ENCODE assay signal across 21 cellular contexts in the genomic region with DNA sequence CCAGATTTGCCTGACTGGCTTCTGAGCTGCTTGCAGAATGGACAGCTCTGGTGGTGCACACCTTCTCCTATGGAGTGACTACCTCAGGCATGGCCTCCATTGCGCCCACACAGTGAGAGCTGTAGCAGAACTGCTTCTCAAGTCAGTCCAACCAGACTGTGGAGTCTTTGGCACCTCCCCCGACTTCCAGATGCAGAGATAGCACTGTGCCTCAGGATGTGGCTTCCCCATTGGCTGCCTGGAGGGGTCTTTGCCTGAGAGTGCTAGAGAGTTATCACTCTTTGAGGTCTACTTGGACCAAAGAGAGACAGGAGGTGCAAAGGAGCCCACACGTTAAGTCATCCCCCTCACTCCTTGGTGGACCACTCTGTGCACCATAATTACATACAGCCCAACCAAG. TPM values are rescaled to one million over a fixed set of nuclear protein-coding genes. Genes with fewer than 3 reads are reported as not detected.
DNase-seq lines count a peak whose midpoint lies in the region; ATAC-seq and TF ChIP-seq lines count a peak whose summit lies in the region.
"Had no signal": no experiment of that assay in that cellular context is flagged by ENCODE, and none has a peak within 500 bp of the region (broad histone marks: within the 10 kb centered on the region; RNA-seq: fewer than 3 reads in every experiment).

No MANE protein-coding gene starts in this region.

- no peak overlapping the region for H2BK120ac ChIP-seq in trophoblast cell (ENCODE audit: insufficient read depth, low read length, poor library complexity)

- no peak for DNase-seq in activated naive CD4-positive, alpha-beta T cell treated with anti-CD3 and anti-CD28 coated beads, Interleukin-2, amount 50 U/mL, for 72 hours (ENCODE audit: low spot score in 2 of 2)
- peak; percentile 57 for DNase-seq in Jurkat, Clone E6-1 (ENCODE audit: low read depth, low spot score)
- peak; percentile 3 for DNase-seq in activated CD8-positive, alpha-beta T cell treated with anti-CD3 and anti-CD28 coated beads for 36 hours
- DNase-seq in trophoblast cell (no peak), prostate gland (ENCODE audit: low spot score) (no peak)
- DNase-seq in CD4-positive, alpha-beta T cell = no peak
- DNase-seq: 8988T, ACHN, Kasumi-1, MV-4-11, NCI-H1105 treated with DMSO at 0.1 percent for 48 hours, NCI-H146, NCI-H1930, NCI-H446 treated with DMSO at 0.1 percent for 48 hours, NCI-H526 treated with DMSO at 0.1 percent for 48 hours, Right ventricle myocardium superior, RPMI8226 had no signal

- no peak overlapping the region for H3K14ac ChIP-seq in trophoblast cell (ENCODE audit: low read length)

- no peak overlapping the region for H3K27ac ChIP-seq in trophoblast cell (ENCODE audit: low read depth, low read length)
- H3K27ac ChIP-seq in prostate gland = no peak overlapping the region
- H3K27ac ChIP-seq in CD4-positive, alpha-beta T cell (ENCODE audit: low read depth, low read length) = no peak overlapping the region
- H3K27ac ChIP-seq: HL-60, SJSA1 had no signal

- H3K27ac Mint-ChIP-seq in activated naive CD4-positive, alpha-beta T cell treated with anti-CD3 and anti-CD28 coated beads, Interleukin-2, amount 50 U/mL, for 24 hours = peak overlapping the region; percentile 24
- no peak overlapping the region for H3K27ac Mint-ChIP-seq in activated naive CD4-positive, alpha-beta T cell treated with anti-CD3 and anti-CD28 coated beads, Interleukin-2, amount 50 U/mL, for 72 hours
- H3K27ac Mint-ChIP-seq in activated CD8-positive, alpha-beta T cell treated with anti-CD3 and anti-CD28 coated beads for 36 hours = no peak overlapping the region
- no peak overlapping the region for H3K27ac Mint-ChIP-seq in CD4-positive, alpha-beta T cell

- CTCF ChIA-PET in activated CD8-positive, alpha-beta T cell treated with anti-CD3 and anti-CD28 coated beads for 36 hours (lab: Charles Lee) = no interaction called here
- CTCF ChIA-PET in CD4-positive, alpha-beta T cell (lab: Charles Lee) = no interaction called here

- no peak overlapping the region for H3K4ac ChIP-seq in trophoblast cell (ENCODE audit: low read depth, low read length)

- no peaks in the 10 kb centered on the region for H3K9me3 Mint-ChIP-seq in activated naive CD4-positive, alpha-beta T cell treated with anti-CD3 and anti-CD28 coated beads, Interleukin-2, amount 50 U/mL, for 24 hours
- no peaks in the 10 kb centered on the region for H3K9me3 Mint-ChIP-seq in activated naive CD4-positive, alpha-beta T cell treated with anti-CD3 and anti-CD28 coated beads, Interleukin-2, amount 50 U/mL, for 72 hours
- no peaks in the 10 kb centered on the region for H3K9me3 Mint-ChIP-seq in activated CD8-positive, alpha-beta T cell treated with anti-CD3 and anti-CD28 coated beads for 36 hours
- H3K9me3 Mint-ChIP-seq in CD4-positive, alpha-beta T cell = no peaks in the 10 kb centered on the region

- H3K79me1 ChIP-seq in trophoblast cell (ENCODE audit: low read length) = peaks cover 4% of the 10 kb centered on the region

- peaks cover 2% of the 10 kb centered on the region for H3K36me3 Mint-ChIP-seq in activated naive CD4-positive, alpha-beta T cell treated with anti-CD3 and anti-CD28 coated beads, Interleukin-2, amount 50 U/mL, for 24 hours
- no peaks in the 10 kb centered on the region for H3K36me3 Mint-ChIP-seq in activated naive CD4-positive, alpha-beta T cell treated with anti-CD3 and anti-CD28 coated beads, Interleukin-2, amount 50 U/mL, for 72 hours
- H3K36me3 Mint-ChIP-seq in activated CD8-positive, alpha-beta T cell treated with anti-CD3 and anti-CD28 coated beads for 36 hours (ENCODE audit: low read depth) = no peaks in the 10 kb centered on the region
- no peaks in the 10 kb centered on the region for H3K36me3 Mint-ChIP-seq in CD4-positive, alpha-beta T cell (ENCODE audit: low read depth)

- no peak for ATAC-seq in activated naive CD4-positive, alpha-beta T cell treated with anti-CD3 and anti-CD28 coated beads, Interleukin-2, amount 50 U/mL, for 72 hours
- ATAC-seq in activated CD8-positive, alpha-beta T cell treated with anti-CD3 and anti-CD28 coated beads for 36 hours = no peak
- ATAC-seq in CD4-positive, alpha-beta T cell (ENCODE audit: poor library complexity) = no peak
- ATAC-seq in HG03354 (IDR thresholded peaks at IDR 0.05; ENCODE audit: poor library complexity, severe bottlenecking, unreplicated experiment) = no peak

- no peak overlapping the region for H3K4me2 ChIP-seq in trophoblast cell (ENCODE audit: low read length)

- H3K27me3 ChIP-seq in trophoblast cell (ENCODE audit: insufficient read depth, low read length) (no peaks in the 10 kb centered on the region), prostate gland (replicated peaks; ENCODE audit: insufficient read depth) (no peaks in the 10 kb centered on the region)
- H3K27me3 ChIP-seq in CD4-positive, alpha-beta T cell (ENCODE audit: control insufficient read depth, insufficient read depth, low read length) = no peaks in the 10 kb centered on the region
- H3K27me3 ChIP-seq: SJSA1 had no signal

- no peak overlapping the region for H3K23ac ChIP-seq in trophoblast cell (ENCODE audit: low read length)

- H3K27me3 Mint-ChIP-seq in activated naive CD4-positive, alpha-beta T cell treated with anti-CD3 and anti-CD28 coated beads, Interleukin-2, amount 50 U/mL, for 24 hours = no peaks in the 10 kb centered on the region
- H3K27me3 Mint-ChIP-seq in activated CD8-positive, alpha-beta T cell treated with anti-CD3 and anti-CD28 coated beads for 36 hours = no peaks in the 10 kb centered on the region
- no peaks in the 10 kb centered on the region for H3K27me3 Mint-ChIP-seq in CD4-positive, alpha-beta T cell

- H3K18ac ChIP-seq in trophoblast cell (ENCODE audit: low read length) = no peak overlapping the region

- peaks cover 4 to 16% of the 10 kb centered on the region in 2 experiments for H3K4me1 ChIP-seq in trophoblast cell (ENCODE audit: control insufficient read depth in 1 of 2, insufficient read depth in 2 of 2, low read length in 2 of 2)
- no peaks in the 10 kb centered on the region for H3K4me1 ChIP-seq in prostate gland (replicated peaks)
- H3K4me1 ChIP-seq: SJSA1 had no signal

- H2AK5ac ChIP-seq in trophoblast cell (ENCODE audit: low read length) = peak overlapping the region; percentile 40

- POLR2A ChIA-PET in activated CD8-positive, alpha-beta T cell treated with anti-CD3 and anti-CD28 coated beads for 36 hours (lab: Charles Lee) = no interaction called here
- POLR2A ChIA-PET in CD4-positive, alpha-beta T cell (lab: Charles Lee) = no interaction called here

- WGBS in trophoblast cell (ENCODE audit: extremely low coverage, insufficient coverage, insufficient read length) = no CpG with 5 or more reads among the region's 3 CpGs
- WGBS in prostate gland = 87% methylated on average over 3 of the region's 3 CpGs

- H3K36me3 ChIP-seq in trophoblast cell (ENCODE audit: control insufficient read depth in 1 of 2, insufficient read depth in 2 of 2, low read length in 2 of 2) (no peaks in the 10 kb centered on the region), prostate gland (no peaks in the 10 kb centered on the region)
- H3K36me3 ChIP-seq: SJSA1 had no signal

- H3K4me3 Mint-ChIP-seq in activated naive CD4-positive, alpha-beta T cell treated with anti-CD3 and anti-CD28 coated beads, Interleukin-2, amount 50 U/mL, for 24 hours = no peak overlapping the region
- H3K4me3 Mint-ChIP-seq in activated CD8-positive, alpha-beta T cell treated with anti-CD3 and anti-CD28 coated beads for 36 hours = no peak overlapping the region
- no peak overlapping the region for H3K4me3 Mint-ChIP-seq in CD4-positive, alpha-beta T cell

- no peak overlapping the region for H2AFZ ChIP-seq in trophoblast cell (ENCODE audit: insufficient read depth, low read length, poor library complexity)

- no peak overlapping the region for H4K91ac ChIP-seq in trophoblast cell (ENCODE audit: low read depth, low read length)

- H3K9me3 ChIP-seq in trophoblast cell (ENCODE audit: insufficient read depth, low read depth, low read length) (no peaks in the 10 kb centered on the region), prostate gland (no peaks in the 10 kb centered on the region)
- H3K9me3 ChIP-seq in CD4-positive, alpha-beta T cell (ENCODE audit: control insufficient read depth, low read length) = no peaks in the 10 kb centered on the region
- H3K9me3 ChIP-seq: SJSA1 had no signal

- intact Hi-C loops in activated CD8-positive, alpha-beta T cell treated with anti-CD3 and anti-CD28 coated beads for 36 hours (cut with micrococcal nuclease) = no loop called here
- intact Hi-C loops in prostate gland (cut with DNase I) = no loop called here
- intact Hi-C loops in CD4-positive, alpha-beta T cell (cut with DNase I, micrococcal nuclease) = no loop called here

- H3K9ac ChIP-seq in trophoblast cell (ENCODE audit: low read length) = no peak overlapping the region

- no peak for TF ChIP-seq POLR2A in prostate gland (IDR thresholded peaks at IDR 0.05)

- H3K79me2 ChIP-seq in trophoblast cell (ENCODE audit: control insufficient read depth, insufficient read depth, low read length, poor library complexity) = no peaks in the 10 kb centered on the region

- peak overlapping the region; percentile 28 for H2BK12ac ChIP-seq in trophoblast cell (ENCODE audit: low read length)

- no peak for TF ChIP-seq CTCF in activated CD8-positive, alpha-beta T cell treated with anti-CD3 and anti-CD28 coated beads for 36 hours (IDR thresholded peaks at IDR 0.05)
- TF ChIP-seq CTCF in prostate gland (IDR thresholded peaks at IDR 0.05) = no peak
- no peak for TF ChIP-seq CTCF in CD4-positive, alpha-beta T cell (IDR thresholded peaks at IDR 0.05)

- H3K4me3 ChIP-seq in Jurkat, Clone E6-1 (ENCODE audit: low read length) = no peak overlapping the region
- no peak overlapping the region for H3K4me3 ChIP-seq in trophoblast cell (ENCODE audit: low read depth, low read length)
- no peak overlapping the region for H3K4me3 ChIP-seq in prostate gland
- H3K4me3 ChIP-seq: SJSA1 had no signal

- H4K12ac ChIP-seq in trophoblast cell (ENCODE audit: low read depth, low read length) = no peak overlapping the region

- no peaks in the 10 kb centered on the region for H3K4me1 Mint-ChIP-seq in activated naive CD4-positive, alpha-beta T cell treated with anti-CD3 and anti-CD28 coated beads, Interleukin-2, amount 50 U/mL, for 24 hours
- no peaks in the 10 kb centered on the region for H3K4me1 Mint-ChIP-seq in activated CD8-positive, alpha-beta T cell treated with anti-CD3 and anti-CD28 coated beads for 36 hours (ENCODE audit: low read depth)
- no peaks in the 10 kb centered on the region for H3K4me1 Mint-ChIP-seq in CD4-positive, alpha-beta T cell (ENCODE audit: low read depth)

- no peak overlapping the region for H2BK5ac ChIP-seq in trophoblast cell (ENCODE audit: low read depth, low read length, poor library complexity)

- no peak overlapping the region for H4K8ac ChIP-seq in trophoblast cell (ENCODE audit: low read depth, low read length)

RNA-seq across cellular contexts. Expression of a gene that starts 44.8 kb away (rescaled TPM):
- 10 to 100 TPM; 13.1 to 15.5 TPM for total RNA-seq in activated naive CD4-positive, alpha-beta T cell treated with anti-CD3 and anti-CD28 coated beads, Interleukin-2, amount 50 U/mL, for 72 hours
- polyA plus RNA-seq in Jurkat, Clone E6-1 (2012; ENCODE audit: insufficient read depth, insufficient read length) = 5.8 TPM
- 10 to 100 TPM in 1 of 2 experiments, 1 to 10 TPM in 1; 8.3 to 10.5 TPM for total RNA-seq in activated CD8-positive, alpha-beta T cell treated with anti-CD3 and anti-CD28 coated beads for 36 hours
- polyA plus RNA-seq in trophoblast cell (2013) = 19.9 and 20.5 TPM in 2 replicates
- total RNA-seq in prostate gland = 10 to 100 TPM; 39.5 to 65.6 TPM
- 10 to 100 TPM; 21.7 to 24.9 TPM for total RNA-seq in CD4-positive, alpha-beta T cell

Comparison
In these comparisons a context has a peak if more than half of its experiments do, and no peak if none do; other contexts are left out.
1. DNase-seq: peak in Jurkat, Clone E6-1 (single experiment) and activated CD8-positive, alpha-beta T cell treated with anti-CD3 and anti-CD28 coated beads for 36 hours (single experiment); none in activated naive CD4-positive, alpha-beta T cell treated with anti-CD3 and anti-CD28 coated beads, Interleukin-2, amount 50 U/mL, for 72 hours (0 of 2), trophoblast cell (0 of 2), prostate gland (single experiment) and CD4-positive, alpha-beta T cell (0 of 10).